Comparison of ENCODE assay signal across 7 cellular contexts in the genomic region with DNA sequence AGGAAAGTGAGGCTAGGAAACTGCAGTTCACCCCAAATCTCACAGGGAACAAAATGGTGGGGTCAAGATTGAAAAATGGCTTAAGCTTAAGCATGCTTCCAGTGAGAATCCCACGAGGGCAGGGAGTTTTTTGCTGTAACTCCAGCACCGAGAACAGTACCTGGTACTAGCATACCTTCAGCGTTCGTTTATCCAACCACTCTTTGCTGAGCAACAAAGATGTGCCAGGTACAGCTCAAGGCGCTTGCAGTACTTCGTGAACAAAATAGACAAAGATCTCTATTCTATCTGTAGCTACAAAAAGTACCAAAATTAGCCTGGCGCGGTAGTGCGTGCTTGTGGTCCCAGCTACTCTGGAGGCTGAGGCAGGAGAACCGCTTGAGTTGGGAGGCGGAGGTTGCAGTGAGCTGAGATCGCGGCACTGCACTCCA. TPM values are rescaled to one million over a fixed set of nuclear protein-coding genes. Genes with fewer than 3 reads are reported as not detected.
DNase-seq lines count a peak whose midpoint lies in the region; ATAC-seq and TF ChIP-seq lines count a peak whose summit lies in the region.

No MANE protein-coding gene starts in this region.

- H3K9me3 ChIP-seq in GM23248 (ENCODE audit: low read depth) (no peaks in the 10 kb centered on the region), RWPE2 (ENCODE audit: severe bottlenecking) (no peaks in the 10 kb centered on the region), muscle layer of duodenum (ENCODE audit: control insufficient read depth in 1 of 2, low read length in 2 of 2) (no peaks in the 10 kb centered on the region)

- H3K27me3 ChIP-seq in GM23248 (replicated peaks; ENCODE audit: insufficient read depth), result no peaks in the 10 kb centered on the region
- no peaks in the 10 kb centered on the region for H3K27me3 ChIP-seq in RWPE2 (ENCODE audit: insufficient read depth, poor library complexity, severe bottlenecking)
- no peaks in the 10 kb centered on the region for H3K27me3 ChIP-seq in muscle layer of duodenum (ENCODE audit: low read depth, low read length)

- H3K36me3 ChIP-seq in GM23248 (ENCODE audit: low read depth) (no peaks in the 10 kb centered on the region), RWPE2 (ENCODE audit: low read depth) (peaks cover 6% of the 10 kb centered on the region), muscle layer of duodenum (ENCODE audit: control insufficient read depth in 1 of 2, insufficient read depth in 2 of 2, low read length in 2 of 2) (no peaks in the 10 kb centered on the region)

- H3K4me1 ChIP-seq in GM23248 (ENCODE audit: insufficient read depth), result peaks cover 8% of the 10 kb centered on the region; the same call in 1 of the 2 replicates
- peaks cover 3% of the 10 kb centered on the region for H3K4me1 ChIP-seq in RWPE2 (ENCODE audit: insufficient read depth, poor library complexity, severe bottlenecking)
- peaks cover 4 to 33% of the 10 kb centered on the region in 2 donors for H3K4me1 ChIP-seq in muscle layer of duodenum (ENCODE audit: control insufficient read depth in 1 of 2, insufficient read depth in 2 of 2, low read length in 2 of 2)

- H3K4me3 ChIP-seq in GM23248, result peak overlapping the region; percentile 89
- peak overlapping the region; percentile 93 for H3K4me3 ChIP-seq in RWPE2 (ENCODE audit: severe bottlenecking)
- H3K4me3 ChIP-seq in muscle layer of duodenum (ENCODE audit: low read depth in 1 of 2, low read length in 2 of 2), result peak overlapping the region; percentile 99

- peak overlapping the region; percentile 90 for H3K4me2 ChIP-seq in GM23248 (ENCODE audit: unreplicated experiment)

- TF ChIP-seq CTCF in RWPE2 (IDR thresholded peaks at IDR 0.05; ENCODE audit: poor library complexity, severe bottlenecking), result no peak

- WGBS in GM23248 (ENCODE audit: low coverage in 1 of 2, low lambda C conversion rate in 2 of 2, missing lambda C conversion rate in 2 of 2), 2 experiments, result 34 to 36% methylated on average over 13 of the region's 13 CpGs

- in situ Hi-C loops in GM23248 (cut with MboI), result no loop called here

- H3K79me2 ChIP-seq in GM23248 (ENCODE audit: insufficient read depth), result peaks cover 57% of the 10 kb centered on the region

- H3K9ac ChIP-seq in GM23248, result peak overlapping the region; percentile 99

- H3K9me2 ChIP-seq in GM23248 (ENCODE audit: insufficient read depth), result no peaks in the 10 kb centered on the region

- H3K27ac ChIP-seq in GM23248, result peak overlapping the region; percentile 80
- peak overlapping the region; percentile 44 for H3K27ac ChIP-seq in RWPE2 (ENCODE audit: poor library complexity, severe bottlenecking)
- peak overlapping the region; percentile 92 for H3K27ac ChIP-seq in cingulate gyrus (ENCODE audit: low read depth, low read length)
- H3K27ac ChIP-seq in muscle layer of duodenum (ENCODE audit: low read length), result peak overlapping the region; percentile 96

- peak overlapping the region; percentile 99 for H2AFZ ChIP-seq in GM23248

- H3F3A ChIP-seq in GM23248 (ENCODE audit: insufficient read depth), result no peaks in the 10 kb centered on the region

- H4K20me1 ChIP-seq in GM23248 (ENCODE audit: insufficient read depth), result no peaks in the 10 kb centered on the region

- DNase-seq in GM23248 (peak; percentile 44), RWPE2 (ENCODE audit: low spot score) (no peak)
- no peak for DNase-seq in NK-92 treated with Interleukin-12 subunit alpha and Interleukin-12 subunit beta, amount 100 ng/mL, for 24 hours (lab: John Stamatoyannopoulos, UW)

- ATAC-seq in RWPE2 (ENCODE audit: low read depth) (no peak), HG02610 (IDR thresholded peaks at IDR 0.05; ENCODE audit: unreplicated experiment) (no peak), HG02623 (IDR thresholded peaks at IDR 0.05; ENCODE audit: unreplicated experiment) (no peak)

RNA-seq across cellular contexts. Expression of a gene that starts 0.8 kb away (rescaled TPM):
- 23.5 and 27.5 TPM in 2 replicates for total RNA-seq in GM23248 (2014; rRNA removed; shearing (Covaris generic))
- polyA plus RNA-seq in GM23248 (2016; fragmentation: Nextera tagmentation; extraction: Ambion mirVana), result 30.1 and 31.8 TPM in 2 replicates

RNA-seq across cellular contexts. Expression of a gene that starts 10.0 kb away (rescaled TPM):
- 25.0 and 29.3 TPM in 2 replicates for total RNA-seq in GM23248 (2014; rRNA removed; shearing (Covaris generic))
- polyA plus RNA-seq in GM23248 (2016; fragmentation: Nextera tagmentation; extraction: Ambion mirVana), result 37.7 and 38.9 TPM in 2 replicates

RNA-seq across cellular contexts. Expression of a gene that starts 47.1 kb away (rescaled TPM):
- 2.9 and 3.0 TPM in 2 replicates for total RNA-seq in GM23248 (2014; rRNA removed; shearing (Covaris generic))
- 1.7 and 3.0 TPM in 2 replicates for polyA plus RNA-seq in GM23248 (2016; fragmentation: Nextera tagmentation; extraction: Ambion mirVana)

RNA-seq across cellular contexts. Expression of a gene that starts 50.8 kb away (rescaled TPM):
- 70.4 and 76.5 TPM in 2 replicates for total RNA-seq in GM23248 (2014; rRNA removed; shearing (Covaris generic))
- 481 and 496 TPM in 2 replicates for polyA plus RNA-seq in GM23248 (2016; fragmentation: Nextera tagmentation; extraction: Ambion mirVana)

Comparison
In these comparisons a context has a peak if more than half of its experiments do, and no peak if none do; other contexts are left out.
1. H3K27ac ChIP-seq: peak in every context shown above with its lines; median percentile 96 in muscle layer of duodenum; 92 in cingulate gyrus; 80 in GM23248; 44 in RWPE2.